In genomic region chr5:123174916-123175481, GRCh38 we compare ENCODE assay signal across 25 cellular contexts.
A peak's percentile ranks its signal among the peaks of the same experiment; 100 is the strongest.
DNase-seq lines count a peak whose midpoint lies in the region; ATAC-seq and TF ChIP-seq lines count a peak whose summit lies in the region.
"Had no signal": no experiment of that assay in that cellular context is flagged by ENCODE, and none has a peak within 500 bp of the region (broad histone marks: within the 10 kb centered on the region; RNA-seq: fewer than 3 reads in every experiment).

No MANE protein-coding gene starts in this region.

- H3K4me3 ChIP-seq in GM12875 (ENCODE audit: low read depth, low read length), result no peak overlapping the region
- no peak overlapping the region for H3K4me3 ChIP-seq in NT2/D1 (ENCODE audit: insufficient read length, low read depth)
- no peak overlapping the region for H3K4me3 ChIP-seq in fibroblast of mammary gland (ENCODE audit: control insufficient read depth, low read depth, low read length)
- H3K4me3 ChIP-seq: breast epithelium, gastroesophageal sphincter, vagina had no signal

- no peaks in the 10 kb centered on the region for H3K36me3 ChIP-seq in NT2/D1 (ENCODE audit: insufficient read depth, insufficient read length, low read length)
- H3K36me3 ChIP-seq: breast epithelium, gastroesophageal sphincter, vagina had no signal

- no peaks in the 10 kb centered on the region for H3K4me1 ChIP-seq in NT2/D1 (ENCODE audit: insufficient read depth, insufficient read length)
- H3K4me1 ChIP-seq: breast epithelium had no signal

- no peaks in the 10 kb centered on the region for H3K27me3 ChIP-seq in NT2/D1 (ENCODE audit: insufficient read depth, insufficient read length)
- H3K27me3 ChIP-seq: breast epithelium, gastroesophageal sphincter, vagina had no signal

- H3K9ac ChIP-seq in NT2/D1 (ENCODE audit: insufficient read length, low read depth), result no peak overlapping the region

- no peaks in the 10 kb centered on the region for H3K9me3 ChIP-seq in NT2/D1 (ENCODE audit: insufficient read depth, low read length)
- H3K9me3 ChIP-seq: breast epithelium, gastroesophageal sphincter, vagina had no signal

- TF ChIP-seq CTCF in GM12875 (IDR thresholded peaks at IDR 0.05; ENCODE audit: borderline replicate concordance, insufficient read depth, low read depth, low read length) (0 out of 2 replicates have a peak, but pooled peaks have one; percentile 3), fibroblast of mammary gland (conservative IDR thresholded peaks at IDR 0.05; ENCODE audit: control insufficient read depth, insufficient read depth, low read depth, low read length) (peak; percentile 13)

- DNase-seq in NT2/D1 (ENCODE audit: low read depth, low spot score), result peak; percentile 20
- no peak for DNase-seq in fibroblast of mammary gland (ENCODE audit: low read depth)
- no peak for DNase-seq in stimulated activated CD4-positive, alpha-beta T cell treated with anti-CD3 and anti-CD28 coated beads, Interleukin-12 subunit alpha, Interleukin-12 subunit beta, amount 100 ng/mL, for 4 hours
- DNase-seq: activated CD4-positive, alpha-beta T cell treated with anti-CD3 and anti-CD28 coated beads for 48 hours; activated effector memory CD4-positive, alpha-beta T cell treated with Interleukin-2 at 50 U/mL for 16 hours; activated T-cell treated with anti-CD3 and anti-CD28 coated beads, Interleukin-2, amount 50 U/mL, for 1 hour; amygdala; hippocampal formation; Kasumi-1; left ventricle myocardium superior; NCI-H1436; NCI-H446 treated with DMSO at 0.1 percent for 48 hours; OCI-M1; posterior cingulate gyrus; right cardiac atrium; stimulated activated naive CD8-positive, alpha-beta T cell treated with anti-CD3 and anti-CD28 coated beads, Interleukin-15, amount 100 ng/mL, for 72 hours; T1000 had no signal

- no peak for ATAC-seq in HG03521 (IDR thresholded peaks at IDR 0.05; ENCODE audit: unreplicated experiment)
- no peak for ATAC-seq in HG03432 (IDR thresholded peaks at IDR 0.05; ENCODE audit: unreplicated experiment)
- no peak for ATAC-seq in GM21390 (IDR thresholded peaks at IDR 0.05; ENCODE audit: unreplicated experiment)
- ATAC-seq: activated naive CD4-positive, alpha-beta T cell treated with anti-CD3 and anti-CD28 coated beads, Interleukin-2, amount 50 U/mL, for 72 hours; gastroesophageal sphincter; left ventricle myocardium superior; right cardiac atrium; stimulated activated naive CD8-positive, alpha-beta T cell treated with anti-CD3 and anti-CD28 coated beads, Interleukin-15, amount 100 ng/mL, for 72 hours had no signal
